17 cellular contexts compared by ENCODE assay signal in genomic region chr9:117145081-117145480, GRCh38.
DNase-seq lines count a peak whose midpoint lies in the region; TF ChIP-seq lines count a peak whose summit lies in the region.
"Had no signal": no experiment of that assay in that cellular context is flagged by ENCODE, and none has a peak within 500 bp of the region (broad histone marks: within the 10 kb centered on the region; RNA-seq: fewer than 3 reads in every experiment).

No MANE protein-coding gene starts in this region.

- H2BK120ac ChIP-seq in mesendoderm (ENCODE audit: low read depth, low read length), result no peak overlapping the region

- H3K4me1 ChIP-seq in mesendoderm (ENCODE audit: control insufficient read depth, low read depth, low read length), result peaks cover 3% of the 10 kb centered on the region
- no peaks in the 10 kb centered on the region for H3K4me1 ChIP-seq in osteoblast (ENCODE audit: insufficient read depth, low read length)
- H3K4me1 ChIP-seq: A549; BLaER1 treated with 17β-estradiol and CSF1 and Interleukin-3, amounts not matched to agents 10 nM and 100 nM; Caco-2 had no signal

- H3K4ac ChIP-seq in mesendoderm (ENCODE audit: low read depth, low read length), result peak overlapping the region; percentile 49

- H3K23ac ChIP-seq in mesendoderm (ENCODE audit: low read length), result no peak overlapping the region

- H4K8ac ChIP-seq in mesendoderm (ENCODE audit: low read depth, low read length), result peak overlapping the region; percentile 28

- H2AFZ ChIP-seq in osteoblast (ENCODE audit: low read length), result no peak overlapping the region

- WGBS in mesendoderm (ENCODE audit: extremely low coverage, insufficient coverage, low lambda C conversion rate), result no CpG with 5 or more reads among the region's 4 CpGs

- H3K18ac ChIP-seq in mesendoderm (ENCODE audit: low read length), result no peak overlapping the region

- H2BK15ac ChIP-seq in mesendoderm (replicated peaks; ENCODE audit: low read depth), result no peak overlapping the region

- H3K4me2 ChIP-seq in mesendoderm (ENCODE audit: low read length) (no peak overlapping the region), osteoblast (ENCODE audit: insufficient read depth, low read length) (no peak overlapping the region)
- H3K4me2 ChIP-seq: A549; BLaER1 treated with 17β-estradiol and CSF1 and Interleukin-3, amounts not matched to agents 10 nM and 100 nM had no signal

- H3K56ac ChIP-seq in mesendoderm (ENCODE audit: low read length), result no peak overlapping the region

- H3K9me3 ChIP-seq in WERI-Rb-1 (ENCODE audit: severe bottlenecking) (no peaks in the 10 kb centered on the region), osteoblast (ENCODE audit: low read depth, low read length) (no peaks in the 10 kb centered on the region)
- H3K9me3 ChIP-seq: A549; BLaER1 treated with 17β-estradiol and CSF1 and Interleukin-3, amounts not matched to agents 10 nM and 100 nM; Caco-2 had no signal

- no peak overlapping the region for H4K5ac ChIP-seq in mesendoderm (ENCODE audit: low read length)

- H4K20me1 ChIP-seq in osteoblast (ENCODE audit: insufficient read depth, low read length), result no peaks in the 10 kb centered on the region
- H4K20me1 ChIP-seq: BLaER1 treated with 17β-estradiol and CSF1 and Interleukin-3, amounts not matched to agents 10 nM and 100 nM had no signal

- TF ChIP-seq CTCF in WERI-Rb-1 (IDR thresholded peaks at IDR 0.05; ENCODE audit: low read depth, low read length) (no peak), osteoblast (IDR thresholded peaks at IDR 0.05; ENCODE audit: extremely low read depth, low read depth, low read length) (no peak)

- H3K9ac ChIP-seq in mesendoderm (ENCODE audit: low read length), result no peak overlapping the region
- H3K9ac ChIP-seq: BLaER1 treated with 17β-estradiol and CSF1 and Interleukin-3, amounts not matched to agents 10 nM and 100 nM had no signal

- H3K27ac ChIP-seq in WERI-Rb-1 (peak overlapping the region; percentile 94), mesendoderm (ENCODE audit: low read depth, low read length) (no peak overlapping the region), osteoblast (ENCODE audit: low read depth, low read length) (no peak overlapping the region)
- H3K27ac ChIP-seq: 22Rv1; A549; BLaER1 treated with 17β-estradiol and CSF1 and Interleukin-3, amounts not matched to agents 10 nM and 100 nM; C4-2B had no signal

- DNase-seq in NCI-H82 (lab: John Stamatoyannopoulos, UW), result peak; percentile 8
- DNase-seq in WERI-Rb-1, result no peak
- DNase-seq in mesendoderm, result no peak
- no peak for DNase-seq in osteoblast (ENCODE audit: insufficient read length, low spot score, missing footprints)
- DNase-seq in T-helper 2 cell, result no peak
- DNase-seq in SW 1271 (lab: John Stamatoyannopoulos, UW), result no peak
- DNase-seq: AML-193; Caco-2; Calu3; CD4-positive, alpha-beta T cell; CD8-positive, alpha-beta T cell; DMS79 treated with DMSO at 0.1 percent for 48 hours; GF-D8 had no signal

- H2AK5ac ChIP-seq in mesendoderm (ENCODE audit: low read length), result no peak overlapping the region

- H3K4me3 ChIP-seq in WERI-Rb-1 (ENCODE audit: low read depth, low read length) (no peak overlapping the region), mesendoderm (ENCODE audit: low read length) (no peak overlapping the region), osteoblast (ENCODE audit: insufficient read depth, low read length) (no peak overlapping the region)
- H3K4me3 ChIP-seq: A549; BLaER1 treated with 17β-estradiol and CSF1 and Interleukin-3, amounts not matched to agents 10 nM and 100 nM had no signal

- no peaks in the 10 kb centered on the region for H3K27me3 ChIP-seq in WERI-Rb-1 (ENCODE audit: insufficient read depth, low read depth, severe bottlenecking)
- no peaks in the 10 kb centered on the region for H3K27me3 ChIP-seq in mesendoderm (ENCODE audit: insufficient read depth, low read length, poor library complexity)
- no peaks in the 10 kb centered on the region for H3K27me3 ChIP-seq in osteoblast (ENCODE audit: insufficient read depth, low read length)
- H3K27me3 ChIP-seq: BLaER1 treated with 17β-estradiol and CSF1 and Interleukin-3, amounts not matched to agents 10 nM and 100 nM had no signal

- no peaks in the 10 kb centered on the region for H3K79me1 ChIP-seq in mesendoderm (ENCODE audit: low read length)

- no peak overlapping the region for H2BK5ac ChIP-seq in mesendoderm (ENCODE audit: low read length)

- H3K79me2 ChIP-seq in mesendoderm (ENCODE audit: control insufficient read depth, insufficient read depth, low read length) (no peaks in the 10 kb centered on the region), osteoblast (ENCODE audit: insufficient read depth, low read length) (no peaks in the 10 kb centered on the region)

- H3K36me3 ChIP-seq in WERI-Rb-1 (peaks cover 8% of the 10 kb centered on the region), mesendoderm (ENCODE audit: control insufficient read depth, insufficient read depth, low read length) (no peaks in the 10 kb centered on the region), osteoblast (ENCODE audit: insufficient read depth, low read length) (no peaks in the 10 kb centered on the region)
- H3K36me3 ChIP-seq: BLaER1 treated with 17β-estradiol and CSF1 and Interleukin-3, amounts not matched to agents 10 nM and 100 nM had no signal
